Comparison of ENCODE assay signal across 10 cellular contexts in genomic region chr11:118908264-118908663, GRCh38. TPM values are rescaled to one million over a fixed set of nuclear protein-coding genes. Genes with fewer than 3 reads are reported as not detected.
DNase-seq lines count a peak whose midpoint lies in the region; ATAC-seq and TF ChIP-seq lines count a peak whose summit lies in the region.
"Had no signal": no experiment of that assay in that cellular context is flagged by ENCODE, and none has a peak within 500 bp of the region (broad histone marks: within the 10 kb centered on the region; RNA-seq: fewer than 3 reads in every experiment).

No MANE protein-coding gene starts in this region.

- H3K27ac Mint-ChIP-seq in nephron progenitor cell = no peak overlapping the region

- no peak overlapping the region for H2AFZ ChIP-seq in Karpas-422 (ENCODE audit: low read length)

- whole genome bisulfite sequencing in heart left ventricle, 4 donors = 68 to 79% (median 73%) methylated on average over 11 to 13 of the region's 13 CpGs

- H3K4me1 ChIP-seq in heart left ventricle (peaks cover 13 to 70% (median 66%) of the 10 kb centered on the region in 12 donors), Karpas-422 (ENCODE audit: low read length) (peaks cover 8% of the 10 kb centered on the region)

- H3K36me3 ChIP-seq in heart left ventricle = peaks cover 0 to 50% (median 41%) of the 10 kb centered on the region in 9 donors
- H3K36me3 ChIP-seq in Karpas-422 (ENCODE audit: insufficient read depth, low read length) = no peaks in the 10 kb centered on the region

- intact Hi-C loops in heart left ventricle (cut with DNase I) = loop anchor here in 5 of 10 donors (2.0 to 10.0 kb wide), 5 partner anchors 21 to 124 kb away; partner anchors contain the start of genes UPK2 (in 3 of the 5), DDX6 (in 1 of the 5) and SLC37A4 (in 1 of the 5)
- intact Hi-C loops in Right ventricle myocardium superior (cut with DNase I) = no loop called here

- H3K27me3 Mint-ChIP-seq in nephron progenitor cell (ENCODE audit: low read depth, poor library complexity) = no peaks in the 10 kb centered on the region

- H3K36me3 Mint-ChIP-seq in nephron progenitor cell (ENCODE audit: low read depth) = peaks cover 5% of the 10 kb centered on the region

- no peaks in the 10 kb centered on the region for H3K9me3 ChIP-seq in heart left ventricle
- no peaks in the 10 kb centered on the region for H3K9me3 ChIP-seq in Karpas-422 (ENCODE audit: low read length)
- H3K9me3 ChIP-seq: neutrophil had no signal

- H3K4me1 Mint-ChIP-seq in nephron progenitor cell = peaks cover 53% of the 10 kb centered on the region

- no peak for TF ChIP-seq POLR2A in heart left ventricle (IDR thresholded peaks at IDR 0.05)

- H3K9me3 Mint-ChIP-seq in nephron progenitor cell = no peaks in the 10 kb centered on the region

- no peaks in the 10 kb centered on the region for H3K79me2 ChIP-seq in Karpas-422 (ENCODE audit: low read length)

- no peak for TF ChIP-seq CTCF in heart left ventricle (IDR thresholded peaks at IDR 0.05)
- no peak for TF ChIP-seq CTCF in nephron progenitor cell (IDR thresholded peaks at IDR 0.05)
- no peak for TF ChIP-seq CTCF in omental fat pad (IDR thresholded peaks at IDR 0.05)

- H3K9me2 ChIP-seq in Karpas-422 (replicated peaks; ENCODE audit: insufficient read depth, low read length) = no peaks in the 10 kb centered on the region

- no peaks in the 10 kb centered on the region for H4K20me1 ChIP-seq in Karpas-422 (ENCODE audit: insufficient read depth, low read depth, low read length)

- H3K27me3 ChIP-seq in heart left ventricle (no peaks in the 10 kb centered on the region), Karpas-422 (ENCODE audit: low read length) (no peaks in the 10 kb centered on the region)

- H3K4me3 ChIP-seq in heart left ventricle (no peak overlapping the region), Karpas-422 (ENCODE audit: low read length) (no peak overlapping the region)

- DNase-seq in heart left ventricle = peak in 1 of 5 donors; percentile 58
- no peak for DNase-seq in Right ventricle myocardium superior
- no peak for DNase-seq in epithelial cell of prostate (ENCODE audit: low read depth, low spot score)
- DNase-seq in nephron progenitor cell = no peak
- DNase-seq in Karpas-422 = no peak
- DNase-seq in omental fat pad (ENCODE audit: low spot score) = no peak
- DNase-seq in NCI-H1048 (lab: John Stamatoyannopoulos, UW) = no peak
- DNase-seq: stimulated activated CD4-positive, alpha-beta T cell treated with anti-CD3 and anti-CD28 coated beads, Interleukin-4, amount 100 ng/mL, for 1 hour had no signal

- H3K9ac ChIP-seq in Karpas-422 (ENCODE audit: low read length) = no peak overlapping the region

- H3K27ac ChIP-seq in heart left ventricle = peak overlapping the region in 10 of 12 donors; percentile 90 to 99 (median 95)
- H3K27ac ChIP-seq in epithelial cell of prostate = peak overlapping the region; percentile 100
- H3K27ac ChIP-seq in Karpas-422 (ENCODE audit: low read length) = no peak overlapping the region
- H3K27ac ChIP-seq: neutrophil had no signal

- H3K4me3 Mint-ChIP-seq in nephron progenitor cell = peak overlapping the region; percentile 64

- no peak overlapping the region for H3K4me2 ChIP-seq in Karpas-422 (ENCODE audit: low read depth, low read length, poor library complexity, severe bottlenecking)

- ATAC-seq in heart left ventricle = no peak
- no peak for ATAC-seq in Right ventricle myocardium superior (ENCODE audit: poor library complexity)
- ATAC-seq in GM21447 (IDR thresholded peaks at IDR 0.05; ENCODE audit: unreplicated experiment) = no peak
- no peak for ATAC-seq in omental fat pad (ENCODE audit: low FRiP score)

RNA-seq across cellular contexts. Expression of gene BCL9L, which starts 17.5 kb away (rescaled TPM):
- total RNA-seq in heart left ventricle (10 to 100 TPM; 33.4 to 80.3 (median 44.3) TPM), Right ventricle myocardium superior (36.6 TPM), omental fat pad (10 to 100 TPM; 13.5 to 24.0 (median 17.3) TPM)
- polyA plus RNA-seq in heart left ventricle = 100 to 1,000 TPM in 1 of 2 donors, 10 to 100 TPM in 1; 28.0 to 102 TPM
- 0.18 and 0.56 TPM in 2 replicates for total RNA-seq in Karpas-422 (2014; rRNA removed; shearing (Covaris generic); ENCODE audit: low replicate concordance)

RNA-seq across cellular contexts. Expression of gene CXCR5, which starts 24.6 kb away (rescaled TPM):
- total RNA-seq in heart left ventricle (under 1 TPM in 1 of 9 donors, not detected in 8; 0.11 TPM), Right ventricle myocardium superior (not detected), omental fat pad (under 1 TPM in 2 of 4 donors, not detected in 2; 0.09 to 0.12 TPM)
- polyA plus RNA-seq in heart left ventricle = under 1 TPM; 0.25 to 0.27 TPM
- total RNA-seq in Karpas-422 (2014; rRNA removed; shearing (Covaris generic); ENCODE audit: low replicate concordance) = 0.71 and 1.2 TPM in 2 replicates

RNA-seq across cellular contexts. Expression of gene UPK2, which starts 47.8 kb away (rescaled TPM):
- total RNA-seq in heart left ventricle (not detected), Right ventricle myocardium superior (not detected), omental fat pad (not detected)
- not detected for polyA plus RNA-seq in heart left ventricle
- not detected in 2 replicates for total RNA-seq in Karpas-422 (2014; rRNA removed; shearing (Covaris generic); ENCODE audit: low replicate concordance)
